ENCODE assay signal across 12 cellular contexts in genomic region chr6:11203306-11204009, GRCh38. TPM values are rescaled to one million over a fixed set of nuclear protein-coding genes. Genes with fewer than 3 reads are reported as not detected.
A peak's percentile ranks its signal among the peaks of the same experiment; 100 is the strongest.
DNase-seq lines count a peak whose midpoint lies in the region; ATAC-seq, FAIRE-seq and TF ChIP-seq lines count a peak whose summit lies in the region.
"Had no signal": no experiment of that assay in that cellular context is flagged by ENCODE, and none has a peak within 500 bp of the region (broad histone marks: within the 10 kb centered on the region; RNA-seq: fewer than 3 reads in every experiment).

No MANE protein-coding gene starts in this region.

- H3K27ac ChIP-seq in VCaP = peak overlapping the region; percentile 18; the same call in 1 of the 2 replicates
- H3K27ac ChIP-seq in pancreas = peak overlapping the region; percentile 9 to 74 (median 54)
- H3K27ac ChIP-seq in Karpas-422 (ENCODE audit: low read length) = no peak overlapping the region

- H3K27me3 ChIP-seq in pancreas (no peaks in the 10 kb centered on the region), Karpas-422 (ENCODE audit: low read length) (no peaks in the 10 kb centered on the region)
- H3K27me3 ChIP-seq: spleen had no signal

- H3K36me3 ChIP-seq in pancreas (no peaks in the 10 kb centered on the region), Karpas-422 (ENCODE audit: insufficient read depth, low read length) (no peaks in the 10 kb centered on the region)

- no peaks in the 10 kb centered on the region for H3K27me3 Mint-ChIP-seq in Calu3 (ENCODE audit: unreplicated experiment)
- H3K27me3 Mint-ChIP-seq in endothelial cell (ENCODE audit: unreplicated experiment) = no peaks in the 10 kb centered on the region

- H3K9me2 ChIP-seq in Karpas-422 (replicated peaks; ENCODE audit: insufficient read depth, low read length) = no peaks in the 10 kb centered on the region

- H3K9me3 ChIP-seq in pancreas (no peaks in the 10 kb centered on the region), Karpas-422 (ENCODE audit: low read length) (no peaks in the 10 kb centered on the region)
- H3K9me3 ChIP-seq: spleen had no signal

- DNase-seq in Calu3 (no peak), endothelial cell (ENCODE audit: low spot score) (no peak), pancreas (no peak), NCI-H774 (lab: John Stamatoyannopoulos, UW) (no peak), Karpas-422 (no peak), OCI-M2 (lab: John Stamatoyannopoulos, UW; ENCODE audit: unreplicated experiment) (no peak)
- DNase-seq: activated CD4-positive, alpha-beta T cell treated with anti-CD3 and anti-CD28 coated beads, Interleukin-2, amount 50 U/mL, for 48 hours; NCI-H187 treated with DMSO at 0.1 percent for 48 hours; spleen had no signal

- no peak for FAIRE-seq in pancreas (lab: Jason Lieb, UNC)
- FAIRE-seq: D721Med had no signal

- H3K27ac Mint-ChIP-seq in Calu3 (ENCODE audit: unreplicated experiment) = peak overlapping the region; percentile 99
- peak overlapping the region; percentile 97 for H3K27ac Mint-ChIP-seq in endothelial cell (ENCODE audit: unreplicated experiment)

- WGBS in pancreas, 2 donors = 73 to 77% methylated on average over 7 of the region's 7 CpGs

- no peak overlapping the region for H2AFZ ChIP-seq in Karpas-422 (ENCODE audit: low read length)

- ATAC-seq in pancreas (no peak), GM21717 (IDR thresholded peaks at IDR 0.05; ENCODE audit: unreplicated experiment) (no peak)

- H3K4me2 ChIP-seq in Karpas-422 (ENCODE audit: low read depth, low read length, poor library complexity, severe bottlenecking) = no peak overlapping the region

- TF ChIP-seq CTCF in Calu3 (IDR thresholded peaks at IDR 0.05; ENCODE audit: unreplicated experiment) (no peak), VCaP (conservative IDR thresholded peaks at IDR 0.05) (no peak), endothelial cell (IDR thresholded peaks at IDR 0.05; ENCODE audit: unreplicated experiment) (no peak), pancreas (IDR thresholded peaks at IDR 0.05) (no peak)

- H3K9me3 Mint-ChIP-seq in Calu3 (ENCODE audit: low read depth, unreplicated experiment) (no peaks in the 10 kb centered on the region), endothelial cell (ENCODE audit: unreplicated experiment) (no peaks in the 10 kb centered on the region)

- CTCF ChIA-PET in Calu3 (lab: Charles Lee) = interaction anchor here (0.7 to 1.4 kb wide), 3 partner anchors 14 to 181 kb away, joined by 3 to 5 read pairs (median 4); no protein-coding TSS in a partner anchor

- no peak overlapping the region for H3K9ac ChIP-seq in Karpas-422 (ENCODE audit: low read length)

- H3K36me3 Mint-ChIP-seq in Calu3 (ENCODE audit: insufficient read depth, unreplicated experiment) (peaks cover 46% of the 10 kb centered on the region), endothelial cell (ENCODE audit: low read depth, unreplicated experiment) (no peaks in the 10 kb centered on the region)

- peaks cover 5 to 24% (median 5%) of the 10 kb centered on the region in 3 donors for H3K4me1 ChIP-seq in pancreas
- no peaks in the 10 kb centered on the region for H3K4me1 ChIP-seq in Karpas-422 (ENCODE audit: low read length)

- H3K4me3 ChIP-seq in pancreas = no peak overlapping the region
- H3K4me3 ChIP-seq in Karpas-422 (ENCODE audit: low read length) = no peak overlapping the region
- H3K4me3 ChIP-seq: spleen had no signal

- no peaks in the 10 kb centered on the region for H4K20me1 ChIP-seq in Karpas-422 (ENCODE audit: insufficient read depth, low read depth, low read length)

- intact Hi-C loops in Calu3 (cut with micrococcal nuclease; ENCODE audit: unreplicated experiment) = no loop called here
- intact Hi-C loops in pancreas (cut with DNase I) = no loop called here

- H3K4me1 Mint-ChIP-seq in Calu3 (ENCODE audit: low read depth, unreplicated experiment) (peaks cover 59% of the 10 kb centered on the region), endothelial cell (ENCODE audit: unreplicated experiment) (peaks cover 37% of the 10 kb centered on the region)

- BruUV-seq in Calu3 (replicated peaks; lab: Mats Ljungman, UMichigan) = TSS peak; percentile 89

- H3K79me2 ChIP-seq in Karpas-422 (ENCODE audit: low read length) = no peaks in the 10 kb centered on the region

- H3K4me3 Mint-ChIP-seq in Calu3 (ENCODE audit: low read depth, unreplicated experiment) (peak overlapping the region; percentile 39), endothelial cell (ENCODE audit: unreplicated experiment) (no peak overlapping the region)

RNA-seq across cellular contexts. Expression of gene NEDD9, which starts 29.0 kb away (rescaled TPM):
- 18.2 and 28.1 TPM in 2 replicates for total RNA-seq in Calu3 (2022)
- total RNA-seq in endothelial cell (ENCODE audit: unreplicated experiment) = 3.2 TPM
- total RNA-seq in pancreas = 10 to 100 TPM in 1 of 6 donors, 1 to 10 TPM in 5; 4.9 to 13.2 (median 8.3) TPM
- 10 to 100 TPM in 1 of 2 donors, 1 to 10 TPM in 1; 4.8 to 11.7 TPM for polyA plus RNA-seq in pancreas
- total RNA-seq in Karpas-422 (2014; rRNA removed; shearing (Covaris generic); ENCODE audit: low replicate concordance) = 3.8 and 8.0 TPM in 2 replicates
